ENCODE assay signal across 29 cellular contexts in the genomic region with DNA sequence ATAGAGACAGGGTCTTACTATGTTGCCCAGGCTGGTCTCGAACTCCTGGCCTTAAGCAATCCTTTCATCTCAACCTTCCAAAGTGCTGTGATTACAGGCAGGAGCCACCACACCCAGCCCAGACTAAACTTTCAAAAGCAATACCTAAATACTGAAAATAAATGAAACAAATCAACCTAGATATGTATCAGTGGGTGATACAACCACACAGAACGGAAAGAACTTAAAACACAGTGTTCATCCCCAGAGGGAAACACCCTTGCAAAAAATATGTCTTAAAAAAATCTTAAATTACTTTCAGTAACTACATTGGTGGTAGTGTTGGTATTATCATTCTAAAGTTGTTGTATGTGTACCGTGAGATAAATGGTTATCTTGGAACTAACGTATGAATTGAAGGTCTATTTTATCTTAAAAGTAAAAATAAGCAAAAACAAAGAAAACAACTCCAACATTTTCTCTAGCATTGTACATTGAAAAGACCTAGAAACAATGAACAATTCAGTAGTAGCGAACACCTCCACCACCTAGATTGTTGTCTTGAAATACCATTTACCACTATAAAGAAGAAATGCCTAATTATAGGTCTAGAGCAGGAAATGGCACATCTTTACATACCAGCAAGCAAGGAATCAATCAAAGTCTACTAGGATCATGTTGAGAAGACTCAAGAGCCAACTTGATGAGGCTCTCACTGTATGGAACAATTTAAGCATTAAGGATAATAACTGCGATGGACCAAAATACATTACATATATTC. TPM values are rescaled to one million over a fixed set of nuclear protein-coding genes. Genes with fewer than 3 reads are reported as not detected.
DNase-seq lines count a peak whose midpoint lies in the region; ATAC-seq and TF ChIP-seq lines count a peak whose summit lies in the region.
"Had no signal": no experiment of that assay in that cellular context is flagged by ENCODE, and none has a peak within 500 bp of the region (broad histone marks: within the 10 kb centered on the region; RNA-seq: fewer than 3 reads in every experiment).

No MANE protein-coding gene starts in this region.

- H3K27ac Mint-ChIP-seq in T-helper 1 cell treated with Interleukin-12 subunit alpha and Interleukin-12 subunit beta and Interleukin-4 antibody, amounts not matched to agents 30 μg/mL and 1 μg/mL, for 36 hours = peak overlapping the region; percentile 24
- peak overlapping the region; percentile 64 for H3K27ac Mint-ChIP-seq in central memory CD8-positive, alpha-beta T cell (ENCODE audit: low read depth)
- H3K27ac Mint-ChIP-seq: memory B cell had no signal

- peaks cover 40% of the 10 kb centered on the region for H3K36me3 Mint-ChIP-seq in T-helper 1 cell treated with Interleukin-12 subunit alpha and Interleukin-12 subunit beta and Interleukin-4 antibody, amounts not matched to agents 30 μg/mL and 1 μg/mL, for 36 hours (ENCODE audit: low read depth)
- H3K36me3 Mint-ChIP-seq in central memory CD8-positive, alpha-beta T cell (ENCODE audit: insufficient read depth) = peaks cover 33% of the 10 kb centered on the region

- no peaks in the 10 kb centered on the region for H3K27me3 ChIP-seq in cardiac muscle cell
- H3K27me3 ChIP-seq in spleen (replicated peaks in 1 of 7) = no peaks in the 10 kb centered on the region
- H3K27me3 ChIP-seq: gastroesophageal sphincter, hepatocyte, neutrophil, sigmoid colon, SJSA1, suprapubic skin had no signal

- H3K27me3 Mint-ChIP-seq in T-helper 1 cell treated with Interleukin-12 subunit alpha and Interleukin-12 subunit beta and Interleukin-4 antibody, amounts not matched to agents 30 μg/mL and 1 μg/mL, for 36 hours (ENCODE audit: low read depth) = no peaks in the 10 kb centered on the region
- H3K27me3 Mint-ChIP-seq in central memory CD8-positive, alpha-beta T cell = no peaks in the 10 kb centered on the region
- H3K27me3 Mint-ChIP-seq: memory B cell, progenitor cell of endocrine pancreas had no signal

- no peaks in the 10 kb centered on the region for H3K4me1 ChIP-seq in cardiac muscle cell (ENCODE audit: low read depth)
- H3K4me1 ChIP-seq in spleen = peaks cover 0 to 48% (median 7%) of the 10 kb centered on the region in 6 donors
- H3K4me1 ChIP-seq: SJSA1, suprapubic skin had no signal

- intact Hi-C loops in Right ventricle myocardium inferior (cut with DNase I) = no loop called here
- intact Hi-C loops in spleen (cut with DNase I; ENCODE audit: low total_unique reads) = no loop called here

- 85 to 92% (median 90%) methylated on average over 6 of the region's 6 CpGs for WGBS in spleen, 5 donors

- H3K9me3 ChIP-seq in cardiac muscle cell (ENCODE audit: low read depth) = no peaks in the 10 kb centered on the region
- H3K9me3 ChIP-seq in spleen = no peaks in the 10 kb centered on the region
- H3K9me3 ChIP-seq: gastroesophageal sphincter, neutrophil, sigmoid colon, SJSA1, suprapubic skin had no signal

- no peak for TF ChIP-seq CTCF in cardiac muscle cell (IDR thresholded peaks at IDR 0.05; ENCODE audit: low read depth, low read length)
- TF ChIP-seq CTCF in spleen (IDR thresholded peaks at IDR 0.05 in 8 of 11, conservative IDR thresholded peaks at IDR 0.05 in 3 of 11) = no peak

- DNase-seq in T-helper 1 cell (no peak), cardiac muscle cell (ENCODE audit: low read depth in 1 of 2, low spot score in 1 of 2) (no peak), Right ventricle myocardium inferior (ENCODE audit: missing footprints) (no peak), COR-L47 (lab: John Stamatoyannopoulos, UW) (no peak), spleen (no peak)
- no peak for DNase-seq in central memory CD8-positive, alpha-beta T cell (ENCODE audit: low spot score in 2 of 2)
- DNase-seq: activated CD4-positive, alpha-beta T cell treated with anti-CD3 and anti-CD28 coated beads for 1 hour; activated CD8-positive, alpha-beta memory T cell treated with anti-CD3 and anti-CD28 coated beads, Interleukin-2, amount 50 U/mL, for 4 hours; activated gamma-delta T cell treated with Interleukin-2 at 50 U/mL for 16 hours; aorta; dermis blood vessel endothelial cell; KBM-7; left colon; MM.1S; NCI-H2081 treated with DMSO at 0.1 percent for 48 hours; NCI-H446; sigmoid colon had no signal

- ATAC-seq in Right ventricle myocardium inferior (no peak), GM21515 (IDR thresholded peaks at IDR 0.05; ENCODE audit: unreplicated experiment) (no peak)
- peak; percentile 28 for ATAC-seq in central memory CD8-positive, alpha-beta T cell (replicated peaks; ENCODE audit: extremely low read depth, poor library complexity, severe bottlenecking)
- ATAC-seq: gastroesophageal sphincter, HCT116, left colon had no signal

- no peak overlapping the region for H3K4me3 ChIP-seq in cardiac muscle cell
- H3K4me3 ChIP-seq in spleen = no peak overlapping the region
- H3K4me3 ChIP-seq: gastroesophageal sphincter, hepatocyte, sigmoid colon, SJSA1, suprapubic skin had no signal

- H3K4me3 Mint-ChIP-seq in T-helper 1 cell treated with Interleukin-12 subunit alpha and Interleukin-12 subunit beta and Interleukin-4 antibody, amounts not matched to agents 30 μg/mL and 1 μg/mL, for 36 hours = no peak overlapping the region
- H3K4me3 Mint-ChIP-seq in central memory CD8-positive, alpha-beta T cell = no peak overlapping the region
- H3K4me3 Mint-ChIP-seq: CD14-positive monocyte, memory B cell had no signal

- peaks cover 45% of the 10 kb centered on the region for H3K36me3 ChIP-seq in cardiac muscle cell
- peaks cover 0 to 94% (median 36%) of the 10 kb centered on the region in 6 donors for H3K36me3 ChIP-seq in spleen

- H3K9me3 Mint-ChIP-seq in T-helper 1 cell treated with Interleukin-12 subunit alpha and Interleukin-12 subunit beta and Interleukin-4 antibody, amounts not matched to agents 30 μg/mL and 1 μg/mL, for 36 hours = no peaks in the 10 kb centered on the region
- no peaks in the 10 kb centered on the region for H3K9me3 Mint-ChIP-seq in central memory CD8-positive, alpha-beta T cell
- H3K9me3 Mint-ChIP-seq: CD14-positive monocyte, memory B cell had no signal

- H3K27ac ChIP-seq in cardiac muscle cell = peak overlapping the region; percentile 32
- H3K27ac ChIP-seq in spleen = no peak overlapping the region
- H3K27ac ChIP-seq: 22Rv1, gastroesophageal sphincter, hepatocyte, neutrophil, sigmoid colon, SJSA1, suprapubic skin had no signal

- peaks cover 34% of the 10 kb centered on the region for H3K4me1 Mint-ChIP-seq in T-helper 1 cell treated with Interleukin-12 subunit alpha and Interleukin-12 subunit beta and Interleukin-4 antibody, amounts not matched to agents 30 μg/mL and 1 μg/mL, for 36 hours (ENCODE audit: low read depth)
- peaks cover 45% of the 10 kb centered on the region for H3K4me1 Mint-ChIP-seq in central memory CD8-positive, alpha-beta T cell
- H3K4me1 Mint-ChIP-seq: CD14-positive monocyte had no signal

- no peak for TF ChIP-seq POLR2A in spleen (IDR thresholded peaks at IDR 0.05)

RNA-seq across cellular contexts. Expression of a gene that starts 24.7 kb away (rescaled TPM):
- total RNA-seq in cardiac muscle cell (59.6 and 78.9 TPM in 2 replicates), Right ventricle myocardium inferior (49.2 TPM), spleen (100 to 1,000 TPM in 6 of 7 donors, 10 to 100 TPM in 1; 95.4 to 176 (median 119) TPM)
- polyA plus RNA-seq in cardiac muscle cell (92.4 and 98.1 TPM in 2 replicates), spleen (10 to 100 TPM; 43.7 to 70.0 (median 61.6) TPM)
